9 cellular contexts compared by ENCODE assay signal in the genomic region with DNA sequence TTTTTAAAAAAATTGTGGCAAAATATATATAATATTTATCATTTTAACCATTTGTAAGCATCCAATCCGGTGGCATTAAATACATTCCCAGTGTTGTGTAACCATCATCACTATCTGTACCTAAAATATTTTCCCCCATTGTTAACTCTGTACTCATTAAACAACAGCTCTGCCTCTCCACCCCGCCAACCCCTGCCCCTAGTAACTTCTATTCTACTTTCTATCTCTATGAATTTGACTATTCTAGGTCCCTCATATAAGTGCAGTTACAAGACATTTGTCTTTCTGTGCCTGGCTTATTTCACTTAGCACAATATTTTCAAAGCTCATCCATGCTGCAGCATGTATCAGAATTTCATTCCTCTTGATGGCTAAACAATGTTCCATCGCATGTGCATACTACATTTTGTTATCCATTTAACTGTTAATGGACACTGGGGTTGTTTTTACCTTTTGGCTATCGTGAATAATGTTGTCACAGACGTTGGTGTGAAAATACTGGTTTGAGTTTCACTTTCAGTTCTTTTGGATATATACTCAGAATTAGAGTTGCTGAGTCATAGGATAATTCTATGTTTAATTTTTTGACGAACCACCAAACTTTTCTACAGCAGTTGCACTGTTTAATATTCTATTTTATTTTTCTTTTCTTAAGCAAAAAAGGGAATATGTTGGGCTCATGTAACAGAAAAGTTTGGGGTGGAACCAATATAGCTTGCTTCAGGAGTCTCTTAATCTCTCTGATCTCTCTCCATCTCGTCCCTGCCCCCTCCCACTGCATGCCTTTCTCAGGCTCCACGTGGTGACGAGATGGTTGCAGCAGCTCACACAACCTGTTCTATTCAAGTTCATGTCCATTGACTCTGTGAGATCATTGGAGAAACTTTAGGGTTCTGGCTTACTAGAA. TPM values are rescaled to one million over a fixed set of nuclear protein-coding genes. Genes with fewer than 3 reads are reported as not detected.
DNase-seq lines count a peak whose midpoint lies in the region; ATAC-seq and TF ChIP-seq lines count a peak whose summit lies in the region.
"Had no signal": no experiment of that assay in that cellular context is flagged by ENCODE, and none has a peak within 500 bp of the region (broad histone marks: within the 10 kb centered on the region; RNA-seq: fewer than 3 reads in every experiment).

No MANE protein-coding gene starts in this region.

- no peak for DNase-seq in SK-N-SH
- peak; percentile 29 for DNase-seq in fibroblast of mammary gland (ENCODE audit: low read depth)
- DNase-seq in Ammon's horn (ENCODE audit: low spot score) = no peak
- DNase-seq in NCI-H1930 (lab: John Stamatoyannopoulos, UW) = no peak
- DNase-seq in RWPE1 (ENCODE audit: low spot score) = no peak
- DNase-seq: naive B cell had no signal

- no peak overlapping the region for H3K27ac ChIP-seq in BLaER1
- H3K27ac ChIP-seq in SK-N-SH (ENCODE audit: low read depth in 2 of 2, low read length in 1 of 2) = peak overlapping the region in 1 of 2 experiments; percentile 67; a peak in 2 of 4 replicates
- H3K27ac ChIP-seq in RWPE1 = no peak overlapping the region

- peaks cover 17% of the 10 kb centered on the region for H3F3A ChIP-seq in SK-N-SH (replicated peaks; ENCODE audit: insufficient read depth)

- no peak overlapping the region for H3K9ac ChIP-seq in BLaER1
- H3K9ac ChIP-seq in SK-N-SH = no peak overlapping the region

- H3K27me3 ChIP-seq in BLaER1 = no peaks in the 10 kb centered on the region
- peaks cover 5% of the 10 kb centered on the region; the same call in 1 of the 2 replicates for H3K27me3 ChIP-seq in SK-N-SH (ENCODE audit: insufficient read depth)

- POLR2A ChIA-PET in SK-N-SH (lab: Yijun Ruan, JAX) (no interaction called here), RWPE1 (lab: Yijun Ruan, JAX; ENCODE audit: low non-redundant PET) (no interaction called here)

- H3K36me3 ChIP-seq in BLaER1 (no peaks in the 10 kb centered on the region), SK-N-SH (replicated peaks in 1 of 2; ENCODE audit: control insufficient read depth in 1 of 2, insufficient read depth in 2 of 2, low read length in 1 of 2) (no peaks in the 10 kb centered on the region)

- TF ChIP-seq EP300 in SK-N-SH (IDR thresholded peaks at IDR 0.05; ENCODE audit: borderline replicate concordance in 1 of 2, low read depth in 1 of 2, low read length in 1 of 2) = no peak

- no peak for TF ChIP-seq CTCF in SK-N-SH (IDR thresholded peaks at IDR 0.05)
- no peak for TF ChIP-seq CTCF in fibroblast of mammary gland (conservative IDR thresholded peaks at IDR 0.05; ENCODE audit: control insufficient read depth, insufficient read depth, low read depth, low read length)
- TF ChIP-seq CTCF in RWPE1 (conservative IDR thresholded peaks at IDR 0.05; ENCODE audit: low read depth) = no peak

- TF ChIP-seq RAD21 in SK-N-SH (IDR thresholded peaks at IDR 0.05; ENCODE audit: low read length) = no peak

- H3K4me1 ChIP-seq in BLaER1 = peaks cover 35% of the 10 kb centered on the region
- H3K4me1 ChIP-seq in SK-N-SH (ENCODE audit: control insufficient read depth in 1 of 2, insufficient read depth in 2 of 2, low read depth in 1 of 2, low read length in 1 of 2) = no peaks in the 10 kb centered on the region

- no peaks in the 10 kb centered on the region for H4K20me1 ChIP-seq in BLaER1
- no peaks in the 10 kb centered on the region for H4K20me1 ChIP-seq in SK-N-SH (ENCODE audit: insufficient read depth)

- H3K79me2 ChIP-seq in SK-N-SH (ENCODE audit: insufficient read depth) = no peaks in the 10 kb centered on the region

- H3K9me2 ChIP-seq in SK-N-SH = no peaks in the 10 kb centered on the region

- ATAC-seq in GM19467 (IDR thresholded peaks at IDR 0.05; ENCODE audit: unreplicated experiment) (peak; percentile 42), GM21825 (IDR thresholded peaks at IDR 0.05; ENCODE audit: unreplicated experiment) (no peak)

- peak overlapping the region; percentile 47 for H2AFZ ChIP-seq in SK-N-SH (ENCODE audit: low read depth)

- peak overlapping the region; percentile 14 for H3K4me2 ChIP-seq in BLaER1
- H3K4me2 ChIP-seq in SK-N-SH = peak overlapping the region; percentile 67

- WGBS in SK-N-SH (ENCODE audit: low lambda C conversion rate) = 17% methylated on average over 9 of the region's 9 CpGs

- CTCF ChIA-PET in SK-N-SH (lab: Yijun Ruan, JAX) (interaction anchor here (1.1 to 1.5 kb wide), 3 partner anchors 9 to 278 kb away, joined by 4 read pairs; no protein-coding TSS in a partner anchor), RWPE1 (lab: Yijun Ruan, JAX) (no interaction called here)

- H3K9me3 ChIP-seq in BLaER1 (no peaks in the 10 kb centered on the region), SK-N-SH (no peaks in the 10 kb centered on the region)

- H3K4me3 ChIP-seq in BLaER1 = no peak overlapping the region
- peak overlapping the region in 1 of 2 experiments; percentile 37; a peak in 2 of 4 replicates for H3K4me3 ChIP-seq in SK-N-SH (ENCODE audit: low read depth in 2 of 2, low read length in 1 of 2)
- no peak overlapping the region for H3K4me3 ChIP-seq in fibroblast of mammary gland (ENCODE audit: control insufficient read depth, low read depth, low read length)

TF ChIP-seq in SK-N-SH, 30 proteins besides CTCF, POLR2A, EP300 and RAD21:
- no peak for TF ChIP-seq FOXJ3 (CRISPR knock-in tag; IDR thresholded peaks at IDR 0.05)
- TF ChIP-seq CHD2 (IDR thresholded peaks at IDR 0.05; ENCODE audit: low read length, partially characterized antibody) = no peak
- TF ChIP-seq, protein P1, sequence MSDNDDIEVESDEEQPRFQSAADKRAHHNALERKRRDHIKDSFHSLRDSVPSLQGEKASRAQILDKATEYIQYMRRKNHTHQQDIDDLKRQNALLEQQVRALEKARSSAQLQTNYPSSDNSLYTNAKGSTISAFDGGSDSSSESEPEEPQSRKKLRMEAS (IDR thresholded peaks at IDR 0.05; ENCODE audit: low read depth) = no peak
- no peak for TF ChIP-seq YY1 (IDR thresholded peaks at IDR 0.05; ENCODE audit: low read depth)
- no peak for TF ChIP-seq SMC3 (IDR thresholded peaks at IDR 0.05; ENCODE audit: low read depth, low read length)
- TF ChIP-seq GATA2 (CRISPR knock-in tag; IDR thresholded peaks at IDR 0.05) = no peak

RNA-seq across cellular contexts. Expression of a gene that starts 25.2 kb away (rescaled TPM):
- 16.7 and 22.0 TPM in 2 replicates for polyA plus RNA-seq in SK-N-SH (2012; rRNA removed)
- 20.4 and 26.4 TPM in 2 replicates for polyA plus RNA-seq in SK-N-SH (2012; cell fraction: cytosol; rRNA removed)
- 22.9 and 37.4 TPM in 2 replicates for polyA plus RNA-seq in SK-N-SH (2012; cell fraction: nucleus; rRNA removed)

RNA-seq across cellular contexts. Expression of a gene that starts 28.7 kb away (rescaled TPM):
- 0.03 and 0.08 TPM in 2 replicates for polyA plus RNA-seq in SK-N-SH (2012; rRNA removed)
- 0.09 and 0.10 TPM in 2 replicates for polyA plus RNA-seq in SK-N-SH (2012; cell fraction: cytosol; rRNA removed)
- 0.02 and 0.06 TPM in 2 replicates for polyA plus RNA-seq in SK-N-SH (2012; cell fraction: nucleus; rRNA removed)
